8 cellular contexts compared by ENCODE assay signal in genomic region chr13:20197361-20197834, GRCh38. TPM values are rescaled to one million over a fixed set of nuclear protein-coding genes. Genes with fewer than 3 reads are reported as not detected.
A peak's percentile ranks its signal among the peaks of the same experiment; 100 is the strongest.
DNase-seq lines count a peak whose midpoint lies in the region; ATAC-seq and TF ChIP-seq lines count a peak whose summit lies in the region.

No MANE protein-coding gene starts in this region.

- DNase-seq in stimulated activated CD4-positive, alpha-beta T cell treated with anti-CD3 and anti-CD28 coated beads, Interleukin-4, amount 100 ng/mL, for 24 hours, result peak; percentile 23
- DNase-seq in stimulated activated CD4-positive, alpha-beta T cell treated with anti-CD3 and anti-CD28 coated beads, Interleukin-4, amount 100 ng/mL, for 1 hour, result no peak
- DNase-seq in LoVo (ENCODE audit: low spot score) (peak; percentile 65), fibroblast of villous mesenchyme (ENCODE audit: low read depth) (peak; percentile 56), progenitor cell of endocrine pancreas (ENCODE audit: low spot score, unreplicated experiment) (no peak), mucosa of gallbladder (ENCODE audit: low spot score) (no peak)

- no peak for ATAC-seq in HG03108 (IDR thresholded peaks at IDR 0.05; ENCODE audit: unreplicated experiment)

- H3K4me3 Mint-ChIP-seq in T-helper 1 cell treated with Interleukin-12 subunit alpha and Interleukin-12 subunit beta and Interleukin-4 antibody, amounts not matched to agents 30 μg/mL and 1 μg/mL, for 36 hours, result no peak overlapping the region
- no peak overlapping the region for H3K4me3 Mint-ChIP-seq in progenitor cell of endocrine pancreas (ENCODE audit: low read depth)

- peak overlapping the region; percentile 29 for H3K27ac Mint-ChIP-seq in T-helper 1 cell treated with Interleukin-12 subunit alpha and Interleukin-12 subunit beta and Interleukin-4 antibody, amounts not matched to agents 30 μg/mL and 1 μg/mL, for 36 hours
- H3K27ac Mint-ChIP-seq in progenitor cell of endocrine pancreas, result no peak overlapping the region

- peaks cover 21% of the 10 kb centered on the region for H3K4me1 Mint-ChIP-seq in T-helper 1 cell treated with Interleukin-12 subunit alpha and Interleukin-12 subunit beta and Interleukin-4 antibody, amounts not matched to agents 30 μg/mL and 1 μg/mL, for 36 hours (ENCODE audit: low read depth)
- peaks cover 12% of the 10 kb centered on the region for H3K4me1 Mint-ChIP-seq in progenitor cell of endocrine pancreas (ENCODE audit: low read depth)

- TF ChIP-seq CTCF in fibroblast of villous mesenchyme (IDR thresholded peaks at IDR 0.05; ENCODE audit: insufficient read depth, low read depth, low read length), result peak; percentile 73
- TF ChIP-seq CTCF in progenitor cell of endocrine pancreas (IDR thresholded peaks at IDR 0.05; ENCODE audit: unreplicated experiment), result peak; percentile 66

- H3K36me3 Mint-ChIP-seq in T-helper 1 cell treated with Interleukin-12 subunit alpha and Interleukin-12 subunit beta and Interleukin-4 antibody, amounts not matched to agents 30 μg/mL and 1 μg/mL, for 36 hours (ENCODE audit: low read depth), result no peaks in the 10 kb centered on the region
- H3K36me3 Mint-ChIP-seq in progenitor cell of endocrine pancreas (ENCODE audit: insufficient read depth), result no peaks in the 10 kb centered on the region

- peaks cover 4% of the 10 kb centered on the region for H3K9me3 Mint-ChIP-seq in T-helper 1 cell treated with Interleukin-12 subunit alpha and Interleukin-12 subunit beta and Interleukin-4 antibody, amounts not matched to agents 30 μg/mL and 1 μg/mL, for 36 hours
- peaks cover 9% of the 10 kb centered on the region for H3K9me3 Mint-ChIP-seq in progenitor cell of endocrine pancreas (ENCODE audit: low read depth)

- H3K4me3 ChIP-seq in fibroblast of villous mesenchyme (ENCODE audit: low read depth, low read length), result no peak overlapping the region

- H3K27me3 Mint-ChIP-seq in T-helper 1 cell treated with Interleukin-12 subunit alpha and Interleukin-12 subunit beta and Interleukin-4 antibody, amounts not matched to agents 30 μg/mL and 1 μg/mL, for 36 hours (ENCODE audit: low read depth), result peaks cover 55% of the 10 kb centered on the region
- H3K27me3 Mint-ChIP-seq in progenitor cell of endocrine pancreas, result peaks cover 41% of the 10 kb centered on the region

RNA-seq across cellular contexts. Expression of gene GJB2, which starts 4.7 kb away (rescaled TPM):
- total RNA-seq in fibroblast of villous mesenchyme, result not detected in 2 replicates
- total RNA-seq in progenitor cell of endocrine pancreas, result 1.1 and 2.4 TPM in 2 replicates
- total RNA-seq in mucosa of gallbladder, result 31.0 TPM

RNA-seq across cellular contexts. Expression of gene GJB6, which starts 34.7 kb away (rescaled TPM):
- total RNA-seq in fibroblast of villous mesenchyme (not detected in 2 replicates), progenitor cell of endocrine pancreas (1.5 and 3.1 TPM in 2 replicates), mucosa of gallbladder (4.0 TPM)

RNA-seq across cellular contexts. Expression of gene GJA3, which starts 36.5 kb away (rescaled TPM):
- total RNA-seq in fibroblast of villous mesenchyme (0.43 and 0.97 TPM in 2 replicates), progenitor cell of endocrine pancreas (0.04 and 0.12 TPM in 2 replicates), mucosa of gallbladder (1.7 TPM)

Comparison
In these comparisons a context has a peak if more than half of its experiments do, and no peak if none do; other contexts are left out.
1. DNase-seq: peak in stimulated activated CD4-positive, alpha-beta T cell treated with anti-CD3 and anti-CD28 coated beads, Interleukin-4, amount 100 ng/mL, for 24 hours (single experiment), LoVo (single experiment) and fibroblast of villous mesenchyme (single experiment); none in stimulated activated CD4-positive, alpha-beta T cell treated with anti-CD3 and anti-CD28 coated beads, Interleukin-4, amount 100 ng/mL, for 1 hour (single experiment), progenitor cell of endocrine pancreas (single experiment) and mucosa of gallbladder (single experiment).